In the genomic region with DNA sequence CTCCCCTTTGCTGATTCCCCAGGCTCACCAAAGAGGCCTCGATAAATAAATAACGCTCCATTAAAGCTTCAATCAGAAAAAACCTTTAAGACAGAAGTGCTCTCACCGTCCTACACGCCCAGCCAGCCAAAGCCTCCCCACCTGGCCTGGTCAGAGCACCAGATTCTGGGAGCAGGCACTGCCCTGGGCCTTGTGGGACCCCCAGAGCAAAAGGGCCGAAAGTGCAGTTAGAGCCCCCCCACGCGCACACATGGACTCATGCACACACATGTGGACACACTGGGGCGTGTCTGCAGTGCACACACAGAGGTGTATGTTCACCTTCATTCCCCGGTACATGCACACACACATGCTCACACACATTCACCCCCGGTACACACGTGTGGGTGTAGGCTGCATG, we compare ENCODE assay signal across 1 cellular context.
TF ChIP-seq lines count a peak whose summit lies in the region.

No MANE protein-coding gene starts in this region.

TF ChIP-seq in GM23338, 12 proteins besides CTCF, POLR2A, EP300 and RAD21 (continued from another document):
- TF ChIP-seq, protein P1, sequence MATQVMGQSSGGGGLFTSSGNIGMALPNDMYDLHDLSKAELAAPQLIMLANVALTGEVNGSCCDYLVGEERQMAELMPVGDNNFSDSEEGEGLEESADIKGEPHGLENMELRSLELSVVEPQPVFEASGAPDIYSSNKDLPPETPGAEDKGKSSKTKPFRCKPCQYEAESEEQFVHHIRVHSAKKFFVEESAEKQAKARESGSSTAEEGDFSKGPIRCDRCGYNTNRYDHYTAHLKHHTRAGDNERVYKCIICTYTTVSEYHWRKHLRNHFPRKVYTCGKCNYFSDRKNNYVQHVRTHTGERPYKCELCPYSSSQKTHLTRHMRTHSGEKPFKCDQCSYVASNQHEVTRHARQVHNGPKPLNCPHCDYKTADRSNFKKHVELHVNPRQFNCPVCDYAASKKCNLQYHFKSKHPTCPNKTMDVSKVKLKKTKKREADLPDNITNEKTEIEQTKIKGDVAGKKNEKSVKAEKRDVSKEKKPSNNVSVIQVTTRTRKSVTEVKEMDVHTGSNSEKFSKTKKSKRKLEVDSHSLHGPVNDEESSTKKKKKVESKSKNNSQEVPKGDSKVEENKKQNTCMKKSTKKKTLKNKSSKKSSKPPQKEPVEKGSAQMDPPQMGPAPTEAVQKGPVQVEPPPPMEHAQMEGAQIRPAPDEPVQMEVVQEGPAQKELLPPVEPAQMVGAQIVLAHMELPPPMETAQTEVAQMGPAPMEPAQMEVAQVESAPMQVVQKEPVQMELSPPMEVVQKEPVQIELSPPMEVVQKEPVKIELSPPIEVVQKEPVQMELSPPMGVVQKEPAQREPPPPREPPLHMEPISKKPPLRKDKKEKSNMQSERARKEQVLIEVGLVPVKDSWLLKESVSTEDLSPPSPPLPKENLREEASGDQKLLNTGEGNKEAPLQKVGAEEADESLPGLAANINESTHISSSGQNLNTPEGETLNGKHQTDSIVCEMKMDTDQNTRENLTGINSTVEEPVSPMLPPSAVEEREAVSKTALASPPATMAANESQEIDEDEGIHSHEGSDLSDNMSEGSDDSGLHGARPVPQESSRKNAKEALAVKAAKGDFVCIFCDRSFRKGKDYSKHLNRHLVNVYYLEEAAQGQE (IDR thresholded peaks at IDR 0.05; ENCODE audit: unreplicated experiment): no peak
- TF ChIP-seq, protein P2, sequence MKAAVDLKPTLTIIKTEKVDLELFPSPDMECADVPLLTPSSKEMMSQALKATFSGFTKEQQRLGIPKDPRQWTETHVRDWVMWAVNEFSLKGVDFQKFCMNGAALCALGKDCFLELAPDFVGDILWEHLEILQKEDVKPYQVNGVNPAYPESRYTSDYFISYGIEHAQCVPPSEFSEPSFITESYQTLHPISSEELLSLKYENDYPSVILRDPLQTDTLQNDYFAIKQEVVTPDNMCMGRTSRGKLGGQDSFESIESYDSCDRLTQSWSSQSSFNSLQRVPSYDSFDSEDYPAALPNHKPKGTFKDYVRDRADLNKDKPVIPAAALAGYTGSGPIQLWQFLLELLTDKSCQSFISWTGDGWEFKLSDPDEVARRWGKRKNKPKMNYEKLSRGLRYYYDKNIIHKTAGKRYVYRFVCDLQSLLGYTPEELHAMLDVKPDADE (IDR thresholded peaks at IDR 0.05): no peak
- no peak for TF ChIP-seq EZH2phosphoT487 (IDR thresholded peaks at IDR 0.05; ENCODE audit: unreplicated experiment)
- TF ChIP-seq EZH2 (IDR thresholded peaks at IDR 0.05; ENCODE audit: low read depth, unreplicated experiment): no peak
- TF ChIP-seq STAT1 (IDR thresholded peaks at IDR 0.05; ENCODE audit: unreplicated experiment): no peak
- TF ChIP-seq JUNB (IDR thresholded peaks at IDR 0.05; ENCODE audit: unreplicated experiment): no peak
- no peak for TF ChIP-seq NANOG (IDR thresholded peaks at IDR 0.05; ENCODE audit: borderline replicate concordance)
- no peak for TF ChIP-seq CREB1 (CRISPR knock-in tag; IDR thresholded peaks at IDR 0.05; ENCODE audit: low read depth)
- no peak for TF ChIP-seq POLR2AphosphoS5 (IDR thresholded peaks at IDR 0.05; ENCODE audit: low read depth)
- TF ChIP-seq, protein P3, sequence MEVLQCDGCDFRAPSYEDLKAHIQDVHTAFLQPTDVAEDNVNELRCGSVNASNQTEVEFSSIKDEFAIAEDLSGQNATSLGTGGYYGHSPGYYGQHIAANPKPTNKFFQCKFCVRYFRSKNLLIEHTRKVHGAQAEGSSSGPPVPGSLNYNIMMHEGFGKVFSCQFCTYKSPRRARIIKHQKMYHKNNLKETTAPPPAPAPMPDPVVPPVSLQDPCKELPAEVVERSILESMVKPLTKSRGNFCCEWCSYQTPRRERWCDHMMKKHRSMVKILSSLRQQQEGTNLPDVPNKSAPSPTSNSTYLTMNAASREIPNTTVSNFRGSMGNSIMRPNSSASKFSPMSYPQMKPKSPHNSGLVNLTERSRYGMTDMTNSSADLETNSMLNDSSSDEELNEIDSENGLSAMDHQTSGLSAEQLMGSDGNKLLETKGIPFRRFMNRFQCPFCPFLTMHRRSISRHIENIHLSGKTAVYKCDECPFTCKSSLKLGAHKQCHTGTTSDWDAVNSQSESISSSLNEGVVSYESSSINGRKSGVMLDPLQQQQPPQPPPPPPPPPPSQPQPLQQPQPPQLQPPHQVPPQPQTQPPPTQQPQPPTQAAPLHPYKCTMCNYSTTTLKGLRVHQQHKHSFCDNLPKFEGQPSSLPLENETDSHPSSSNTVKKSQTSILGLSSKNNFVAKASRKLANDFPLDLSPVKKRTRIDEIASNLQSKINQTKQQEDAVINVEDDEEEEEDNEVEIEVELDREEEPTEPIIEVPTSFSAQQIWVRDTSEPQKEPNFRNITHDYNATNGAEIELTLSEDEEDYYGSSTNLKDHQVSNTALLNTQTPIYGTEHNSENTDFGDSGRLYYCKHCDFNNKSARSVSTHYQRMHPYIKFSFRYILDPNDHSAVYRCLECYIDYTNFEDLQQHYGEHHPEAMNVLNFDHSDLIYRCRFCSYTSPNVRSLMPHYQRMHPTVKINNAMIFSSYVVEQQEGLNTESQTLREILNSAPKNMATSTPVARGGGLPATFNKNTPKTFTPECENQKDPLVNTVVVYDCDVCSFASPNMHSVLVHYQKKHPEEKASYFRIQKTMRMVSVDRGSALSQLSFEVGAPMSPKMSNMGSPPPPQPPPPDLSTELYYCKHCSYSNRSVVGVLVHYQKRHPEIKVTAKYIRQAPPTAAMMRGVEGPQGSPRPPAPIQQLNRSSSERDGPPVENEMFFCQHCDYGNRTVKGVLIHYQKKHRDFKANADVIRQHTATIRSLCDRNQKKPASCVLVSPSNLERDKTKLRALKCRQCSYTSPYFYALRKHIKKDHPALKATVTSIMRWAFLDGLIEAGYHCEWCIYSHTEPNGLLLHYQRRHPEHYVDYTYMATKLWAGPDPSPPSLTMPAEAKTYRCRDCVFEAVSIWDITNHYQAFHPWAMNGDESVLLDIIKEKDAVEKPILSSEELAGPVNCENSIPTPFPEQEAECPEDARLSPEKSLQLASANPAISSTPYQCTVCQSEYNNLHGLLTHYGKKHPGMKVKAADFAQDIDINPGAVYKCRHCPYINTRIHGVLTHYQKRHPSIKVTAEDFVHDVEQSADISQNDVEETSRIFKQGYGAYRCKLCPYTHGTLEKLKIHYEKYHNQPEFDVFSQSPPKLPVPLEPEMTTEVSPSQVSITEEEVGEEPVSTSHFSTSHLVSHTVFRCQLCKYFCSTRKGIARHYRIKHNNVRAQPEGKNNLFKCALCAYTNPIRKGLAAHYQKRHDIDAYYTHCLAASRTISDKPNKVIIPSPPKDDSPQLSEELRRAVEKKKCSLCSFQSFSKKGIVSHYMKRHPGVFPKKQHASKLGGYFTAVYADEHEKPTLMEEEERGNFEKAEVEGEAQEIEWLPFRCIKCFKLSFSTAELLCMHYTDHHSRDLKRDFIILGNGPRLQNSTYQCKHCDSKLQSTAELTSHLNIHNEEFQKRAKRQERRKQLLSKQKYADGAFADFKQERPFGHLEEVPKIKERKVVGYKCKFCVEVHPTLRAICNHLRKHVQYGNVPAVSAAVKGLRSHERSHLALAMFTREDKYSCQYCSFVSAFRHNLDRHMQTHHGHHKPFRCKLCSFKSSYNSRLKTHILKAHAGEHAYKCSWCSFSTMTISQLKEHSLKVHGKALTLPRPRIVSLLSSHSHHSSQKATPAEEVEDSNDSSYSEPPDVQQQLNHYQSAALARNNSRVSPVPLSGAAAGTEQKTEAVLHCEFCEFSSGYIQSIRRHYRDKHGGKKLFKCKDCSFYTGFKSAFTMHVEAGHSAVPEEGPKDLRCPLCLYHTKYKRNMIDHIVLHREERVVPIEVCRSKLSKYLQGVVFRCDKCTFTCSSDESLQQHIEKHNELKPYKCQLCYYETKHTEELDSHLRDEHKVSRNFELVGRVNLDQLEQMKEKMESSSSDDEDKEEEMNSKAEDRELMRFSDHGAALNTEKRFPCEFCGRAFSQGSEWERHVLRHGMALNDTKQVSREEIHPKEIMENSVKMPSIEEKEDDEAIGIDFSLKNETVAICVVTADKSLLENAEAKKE (CRISPR knock-in tag; IDR thresholded peaks at IDR 0.05): no peak
- no peak for TF ChIP-seq ZNF331 (CRISPR knock-in tag; IDR thresholded peaks at IDR 0.05; ENCODE audit: low read depth)
